ENCODE assay signal across 8 cellular contexts in the genomic region with DNA sequence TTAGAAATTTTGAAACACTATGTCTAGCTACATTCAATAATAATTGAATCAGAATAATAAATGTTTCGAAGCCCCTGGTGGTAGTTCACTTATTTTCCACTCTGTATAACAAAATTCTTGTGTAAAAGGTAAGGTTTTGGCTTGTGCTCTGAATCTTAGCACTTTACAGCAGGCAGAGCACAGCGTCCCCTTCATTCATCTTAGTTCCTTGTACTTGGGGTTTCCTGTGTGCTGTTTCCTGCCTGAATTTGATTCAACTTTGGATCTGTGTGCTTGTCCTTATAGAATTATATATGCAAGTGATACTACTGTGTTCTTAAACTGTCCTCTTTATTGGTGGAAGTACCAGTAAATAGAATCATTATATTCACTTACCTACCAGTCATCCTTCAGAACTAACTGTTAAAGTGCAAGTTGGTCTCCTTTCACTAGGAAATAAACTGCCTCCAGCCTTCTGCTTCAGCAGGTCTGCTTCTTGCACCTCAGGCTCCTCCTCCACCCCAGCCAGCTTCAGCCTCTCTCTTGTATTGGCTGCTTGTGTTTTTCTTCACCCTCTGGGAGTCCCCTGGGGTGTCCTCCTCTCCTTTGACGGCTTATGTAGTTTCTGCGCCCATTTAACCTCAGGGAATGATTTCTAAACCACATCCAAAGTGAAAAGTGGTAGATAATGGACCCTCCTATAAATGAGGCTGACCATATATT. TPM values are rescaled to one million over a fixed set of nuclear protein-coding genes. Genes with fewer than 3 reads are reported as not detected.
DNase-seq lines count a peak whose midpoint lies in the region; ATAC-seq, FAIRE-seq and TF ChIP-seq lines count a peak whose summit lies in the region.

No MANE protein-coding gene starts in this region.

- FAIRE-seq in GM19239 (lab: Jason Lieb, UNC): peak; percentile 66

- intact Hi-C loops in sciatic nerve (cut with DNase I): no loop called here
- intact Hi-C loops in body of pancreas (cut with DNase I): no loop called here

- 73 to 78% methylated on average over 4 of the region's 4 CpGs for WGBS in body of pancreas, 2 donors

- H3K9me3 ChIP-seq in body of pancreas: no peaks in the 10 kb centered on the region

- no peaks in the 10 kb centered on the region for H3K36me3 ChIP-seq in body of pancreas (replicated peaks in 1 of 2; ENCODE audit: insufficient read depth in 1 of 2, low read depth in 2 of 2)

- H3K27ac ChIP-seq in body of pancreas: no peak overlapping the region

- TF ChIP-seq CTCF in epithelial cell of esophagus (IDR thresholded peaks at IDR 0.05; ENCODE audit: insufficient read depth, low read depth, low read length, missing control alignments): no peak
- TF ChIP-seq CTCF in body of pancreas (IDR thresholded peaks at IDR 0.05): no peak

- no peak for TF ChIP-seq POLR2A in body of pancreas (IDR thresholded peaks at IDR 0.05)

- peak; percentile 73 for ATAC-seq in sciatic nerve
- no peak for ATAC-seq in body of pancreas

- H3K4me1 ChIP-seq in body of pancreas: no peaks in the 10 kb centered on the region

- DNase-seq in GM19239 (ENCODE audit: insufficient read length, low spot score): no peak
- peak; percentile 32 for DNase-seq in OCI-M1 (lab: John Stamatoyannopoulos, UW)
- DNase-seq in epithelial cell of esophagus (ENCODE audit: low read depth): peak; percentile 30
- no peak for DNase-seq in sciatic nerve (ENCODE audit: low spot score)
- DNase-seq in putamen (ENCODE audit: low spot score): no peak
- no peak for DNase-seq in NCI-H128 (lab: John Stamatoyannopoulos, UW; ENCODE audit: unreplicated experiment)
- no peak for DNase-seq in NOMO-1 treated with DMSO at 0.1 percent for 48 hours (lab: John Stamatoyannopoulos, UW; ENCODE audit: unreplicated experiment)
- DNase-seq in body of pancreas: no peak

- H3K4me3 ChIP-seq in epithelial cell of esophagus (ENCODE audit: low read length): no peak overlapping the region
- H3K4me3 ChIP-seq in body of pancreas: no peak overlapping the region

- no peaks in the 10 kb centered on the region for H3K27me3 ChIP-seq in body of pancreas

RNA-seq across cellular contexts. Expression of gene TULP4, which starts 28.8 kb away (rescaled TPM):
- 86.1 TPM for total RNA-seq in sciatic nerve
- total RNA-seq in body of pancreas: 10 to 100 TPM; 81.2 to 92.3 TPM

Comparison
In these comparisons a context has a peak if more than half of its experiments do, and no peak if none do; other contexts are left out.
1. DNase-seq: peak in OCI-M1 (single experiment) and epithelial cell of esophagus (single experiment); none in GM19239 (single experiment), sciatic nerve (single experiment), putamen (single experiment), NCI-H128 (single experiment), NOMO-1 treated with DMSO at 0.1 percent for 48 hours (single experiment) and body of pancreas (0 of 4).